Comparison of ENCODE assay signal across 11 cellular contexts in genomic region chr7:27101906-27102577, GRCh38. TPM values are rescaled to one million over a fixed set of nuclear protein-coding genes. Genes with fewer than 3 reads are reported as not detected.
DNase-seq lines count a peak whose midpoint lies in the region; TF ChIP-seq lines count a peak whose summit lies in the region.
"Had no signal": no experiment of that assay in that cellular context is flagged by ENCODE, and none has a peak within 500 bp of the region (broad histone marks: within the 10 kb centered on the region; RNA-seq: fewer than 3 reads in every experiment).

No MANE protein-coding gene starts in this region.

- H3K4me1 ChIP-seq in Peyer's patch (peaks cover 0 to 23% (median 3%) of the 10 kb centered on the region in 4 donors), breast epithelium (peaks cover 0 to 3% of the 10 kb centered on the region in 2 donors), stomach (peaks cover 8 to 53% (median 26%) of the 10 kb centered on the region in 4 donors)

- no peak for TF ChIP-seq EP300 in stomach (IDR thresholded peaks at IDR 0.05)

- intact Hi-C loops in breast epithelium (cut with DNase I; ENCODE audit: low total_unique reads) (no loop called here), stomach (cut with DNase I; ENCODE audit: low total_unique reads) (no loop called here)

- peak overlapping the region; percentile 21 to 66 (median 37) for H3K4me3 ChIP-seq in Peyer's patch
- H3K4me3 ChIP-seq in breast epithelium: peak overlapping the region; percentile 44 to 83 (median 71)
- H3K4me3 ChIP-seq in stomach: peak overlapping the region; percentile 41 to 81 (median 52)

- peak overlapping the region; percentile 56 to 93 (median 74) for H3K27ac ChIP-seq in Peyer's patch
- peak overlapping the region; percentile 94 to 98 for H3K27ac ChIP-seq in breast epithelium
- H3K27ac ChIP-seq in stomach: peak overlapping the region; percentile 86 to 99 (median 94)

- H3K9me3 ChIP-seq in Peyer's patch: no peaks in the 10 kb centered on the region
- no peaks in the 10 kb centered on the region for H3K9me3 ChIP-seq in breast epithelium
- peaks cover 0 to 4% (median 0%) of the 10 kb centered on the region in 4 donors for H3K9me3 ChIP-seq in stomach

- no peaks in the 10 kb centered on the region for H3K36me3 ChIP-seq in Peyer's patch
- H3K36me3 ChIP-seq in breast epithelium: no peaks in the 10 kb centered on the region
- no peaks in the 10 kb centered on the region for H3K36me3 ChIP-seq in stomach

- WGBS in stomach, 5 donors: 1 to 10% (median 8%) methylated on average over 23 to 40 of the region's 40 CpGs

- DNase-seq in Peyer's patch: peak in 1 of 3 donors; percentile 68
- no peak for DNase-seq in breast epithelium (ENCODE audit: low spot score in 2 of 2)
- peak; percentile 71 for DNase-seq in left kidney (ENCODE audit: low read depth, low spot score)
- no peak for DNase-seq in stomach
- DNase-seq in NCI-H82 treated with DMSO at 0.1 percent for 48 hours (lab: John Stamatoyannopoulos, UW; ENCODE audit: unreplicated experiment): no peak
- DNase-seq in nucleus accumbens (lab: John Stamatoyannopoulos, UW): no peak
- DNase-seq in erythroblast (lab: John Stamatoyannopoulos, UW): no peak
- DNase-seq in SIG-M5 (lab: John Stamatoyannopoulos, UW): no peak
- DNase-seq: activated naive CD4-positive, alpha-beta T cell treated with Interleukin-2 at 50 U/mL for 16 hours; stimulated activated naive CD4-positive, alpha-beta T cell treated with Interleukin-2 at 50 U/mL for 16 hours had no signal

- TF ChIP-seq POLR2A in Peyer's patch (IDR thresholded peaks at IDR 0.05) (no peak), breast epithelium (IDR thresholded peaks at IDR 0.05) (no peak), stomach (IDR thresholded peaks at IDR 0.05) (no peak), erythroblast (IDR thresholded peaks at IDR 0.05; ENCODE audit: low read length) (no peak)

- no peak for TF ChIP-seq CTCF in Peyer's patch (IDR thresholded peaks at IDR 0.05)
- no peak for TF ChIP-seq CTCF in breast epithelium (IDR thresholded peaks at IDR 0.05)
- TF ChIP-seq CTCF in stomach (IDR thresholded peaks at IDR 0.05): no peak

- H3K27me3 ChIP-seq in Peyer's patch (no peaks in the 10 kb centered on the region), breast epithelium (no peaks in the 10 kb centered on the region), stomach (peaks cover 6 to 98% (median 73%) of the 10 kb centered on the region in 3 donors)

RNA-seq across cellular contexts. Expression of gene HOXA2, which starts 0.4 kb away (rescaled TPM):
- total RNA-seq in Peyer's patch (10 to 100 TPM in 1 of 4 donors, 1 to 10 TPM in 3; 4.7 to 24.8 (median 8.9) TPM), breast epithelium (1 to 10 TPM in 2 of 3 donors, under 1 TPM in 1; 0.80 to 5.4 (median 1.3) TPM), stomach (1 to 10 TPM in 3 of 5 donors, under 1 TPM in 1, not detected in 1; 0.89 to 2.3 (median 1.1) TPM)
- polyA plus RNA-seq in stomach: 1 to 10 TPM; 1.1 to 3.7 (median 1.2) TPM
- total RNA-seq: frontal cortex had no signal

RNA-seq across cellular contexts. Expression of gene HOXA1, which starts 6.2 kb away (rescaled TPM):
- total RNA-seq in Peyer's patch (1 to 10 TPM; 1.7 to 5.3 (median 1.9) TPM), breast epithelium (under 1 TPM; 0.33 to 0.80 (median 0.44) TPM), stomach (under 1 TPM in 1 of 5 donors, not detected in 4; 0.55 TPM)
- polyA plus RNA-seq in stomach: 1 to 10 TPM in 1 of 3 donors, under 1 TPM in 1, not detected in 1; 0.31 to 1.1 TPM
- total RNA-seq: frontal cortex had no signal

RNA-seq across cellular contexts. Expression of gene HOXA4, which starts 28.5 kb away (rescaled TPM):
- total RNA-seq in Peyer's patch (10 to 100 TPM in 1 of 4 donors, 1 to 10 TPM in 3; 2.6 to 11.5 (median 5.9) TPM), breast epithelium (1 to 10 TPM in 2 of 3 donors, under 1 TPM in 1; 0.80 to 2.8 (median 2.0) TPM), stomach (1 to 10 TPM in 3 of 5 donors, under 1 TPM in 2; 0.55 to 5.8 (median 2.2) TPM)
- polyA plus RNA-seq in stomach: 10 to 100 TPM in 1 of 3 donors, 1 to 10 TPM in 2; 4.4 to 17.0 (median 5.9) TPM
- total RNA-seq: frontal cortex had no signal

RNA-seq across cellular contexts. Expression of gene HOXA5, which starts 41.4 kb away (rescaled TPM):
- total RNA-seq in Peyer's patch: 10 to 100 TPM in 3 of 4 donors, 1 to 10 TPM in 1; 8.3 to 24.3 (median 20.1) TPM
- total RNA-seq in breast epithelium: 10 to 100 TPM; 11.5 to 48.7 (median 22.6) TPM
- total RNA-seq in stomach: 10 to 100 TPM in 3 of 5 donors, 1 to 10 TPM in 2; 2.9 to 53.1 (median 18.2) TPM
- polyA plus RNA-seq in stomach: 10 to 100 TPM in 1 of 3 donors, 1 to 10 TPM in 2; 7.5 to 12.8 (median 7.8) TPM
- total RNA-seq: frontal cortex had no signal

RNA-seq across cellular contexts. Expression of gene HOXA6, which starts 45.5 kb away (rescaled TPM):
- total RNA-seq in Peyer's patch (10 to 100 TPM; 18.7 to 45.0 (median 30.7) TPM), breast epithelium (10 to 100 TPM in 1 of 3 donors, 1 to 10 TPM in 2; 7.9 to 16.0 (median 9.0) TPM), stomach (10 to 100 TPM in 1 of 5 donors, 1 to 10 TPM in 1, not detected in 3; 3.7 to 12.7 TPM)
- polyA plus RNA-seq in stomach: under 1 TPM in 1 of 3 donors, not detected in 2; 0.81 TPM
- total RNA-seq: frontal cortex had no signal
